8 cellular contexts compared by ENCODE assay signal in the genomic region with DNA sequence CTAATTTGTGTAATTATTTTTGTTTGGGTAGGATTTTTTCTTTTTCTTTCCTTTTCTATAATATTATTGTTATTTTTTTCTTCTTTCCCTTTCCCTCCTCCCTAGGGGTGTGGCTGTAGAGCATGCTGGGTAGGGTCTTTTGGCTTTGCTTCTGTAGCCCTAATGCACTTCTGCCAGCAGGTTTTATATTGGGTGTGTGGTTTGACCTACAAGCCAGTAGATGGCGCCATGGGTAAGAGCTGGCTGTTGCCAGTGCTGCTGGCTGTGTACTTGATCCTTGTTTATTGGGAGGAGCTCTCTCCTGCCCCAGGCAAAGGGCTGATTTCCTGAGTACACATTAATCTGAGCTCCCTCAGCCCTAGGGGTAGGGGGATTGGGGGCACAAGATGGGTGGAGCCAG.
DNase-seq lines count a peak whose midpoint lies in the region; ATAC-seq and TF ChIP-seq lines count a peak whose summit lies in the region.
"Not testable (repeated sequence)": the region's sequence is repeated elsewhere in the genome, so short reads cannot be mapped to it uniquely, and the experiment has no call there.

No MANE protein-coding gene starts in this region.

- not testable (repeated sequence) for H3K4me3 ChIP-seq in IMR-90 (ENCODE audit: insufficient read depth, low read depth, low read length)
- H3K4me3 ChIP-seq in dorsolateral prefrontal cortex: peak overlapping the region in 18 of 59 donors; percentile 4 to 38 (median 26)

- not testable (repeated sequence) for H3K9me1 ChIP-seq in IMR-90 (ENCODE audit: insufficient read depth, low read length)

- TF ChIP-seq RAD21 in IMR-90 (IDR thresholded peaks at IDR 0.05; ENCODE audit: low read length): peak; percentile 41

- intact Hi-C loops in IMR-90 (cut with micrococcal nuclease): loop anchor here (1.0 kb wide), 2 partner anchors 91 to 148 kb away; no protein-coding TSS in a partner anchor
- intact Hi-C loops in activated CD4-positive, alpha-beta T cell treated with anti-CD3 and anti-CD28 coated beads, Interleukin-2, amount 10 ng/mL, durations not matched to agents 24 days and 14 days (cut with micrococcal nuclease): loop anchor here (2.0 kb wide), 2 partner anchors 90 to 148 kb away; no protein-coding TSS in a partner anchor
- intact Hi-C loops in dorsolateral prefrontal cortex (cut with DNase I): not testable (repeated sequence)

- not testable (repeated sequence) for H3K27ac ChIP-seq in 22Rv1; IMR-90 (ENCODE audit: insufficient read depth, low read length); dorsolateral prefrontal cortex

- H4K20me1 ChIP-seq in IMR-90 (ENCODE audit: insufficient read depth, low read length): not testable (repeated sequence)

- H2BK15ac ChIP-seq in IMR-90 (ENCODE audit: low read depth, low read length): not testable (repeated sequence)

- not testable (repeated sequence) for H2AK5ac ChIP-seq in IMR-90 (ENCODE audit: low read depth, low read length)

- H3K4me2 ChIP-seq in IMR-90 (ENCODE audit: low read depth, low read length): not testable (repeated sequence)

- H3K27me3 ChIP-seq in IMR-90 (ENCODE audit: control insufficient read depth, insufficient read depth, low read length); dorsolateral prefrontal cortex: not testable (repeated sequence)

- H2BK120ac ChIP-seq in IMR-90 (ENCODE audit: low read depth, low read length): not testable (repeated sequence)

- peaks cover 17% of the 10 kb centered on the region for H3K4me1 Mint-ChIP-seq in activated CD4-positive, alpha-beta T cell treated with anti-CD3 and anti-CD28 coated beads, Interleukin-2, amount 10 ng/mL, durations not matched to agents 24 days and 14 days
- H3K4me1 Mint-ChIP-seq in osteocyte (ENCODE audit: unreplicated experiment): not testable (repeated sequence)

- not testable (repeated sequence) for H3K14ac ChIP-seq in IMR-90 (replicated peaks; ENCODE audit: low read depth, low read length)

- not testable (repeated sequence) for H4K91ac ChIP-seq in IMR-90 (ENCODE audit: insufficient read depth, low read depth, low read length)

- dilution Hi-C loops in IMR-90 (cut with HindIII; ENCODE audit: low sequenced_read_pairs, unreplicated experiment): not testable (repeated sequence)

- H2AK9ac ChIP-seq in IMR-90 (replicated peaks; ENCODE audit: low read depth, low read length, poor library complexity): not testable (repeated sequence)

- not testable (repeated sequence) for H3K23ac ChIP-seq in IMR-90 (ENCODE audit: low read depth, low read length)

- H3K4ac ChIP-seq in IMR-90 (ENCODE audit: low read depth, low read length): not testable (repeated sequence)

- H4K5ac ChIP-seq in IMR-90 (ENCODE audit: low read depth, low read length): not testable (repeated sequence)

- H3K9ac ChIP-seq in IMR-90 (ENCODE audit: low read depth, low read length): not testable (repeated sequence)

- TF ChIP-seq CTCF in 22Rv1 (IDR thresholded peaks at IDR 0.05): peak; percentile 55
- peak; percentile 49 for TF ChIP-seq CTCF in IMR-90 (conservative IDR thresholded peaks at IDR 0.05; ENCODE audit: low read depth, low read length)
- TF ChIP-seq CTCF in dorsolateral prefrontal cortex (IDR thresholded peaks at IDR 0.05 in 54 of 56, conservative IDR thresholded peaks at IDR 0.05 in 2 of 56; ENCODE audit: low read depth in 1 of 56, partially characterized antibody in 56 of 56): peak in 53 of 56 donors; percentile 16 to 68 (median 50)
- TF ChIP-seq CTCF in osteocyte (IDR thresholded peaks at IDR 0.05): peak; percentile 56

- not testable (repeated sequence) for H3K18ac ChIP-seq in IMR-90 (ENCODE audit: low read depth, low read length)

- in situ Hi-C loops in IMR-90 (cut with MboI; ENCODE audit: low sequenced_read_pairs): not testable (repeated sequence)

- not testable (repeated sequence) for H3K4me3 Mint-ChIP-seq in activated CD4-positive, alpha-beta T cell treated with anti-CD3 and anti-CD28 coated beads, Interleukin-2, amount 10 ng/mL, durations not matched to agents 24 days and 14 days; osteocyte (ENCODE audit: unreplicated experiment)

- H3K9me3 ChIP-seq in IMR-90 (ENCODE audit: control insufficient read depth, insufficient read depth, low read length): not testable (repeated sequence)

- POLR2A ChIA-PET in IMR-90 (lab: Charles Lee; ENCODE audit: unreplicated experiment): not testable (repeated sequence)

- not testable (repeated sequence) for H2AFZ ChIP-seq in IMR-90 (replicated peaks; ENCODE audit: low read length, poor library complexity)

- not testable (repeated sequence) for BruUV-seq in IMR-90 (replicated peaks; lab: Mats Ljungman, UMichigan)

- not testable (repeated sequence) for H3K4me1 ChIP-seq in IMR-90 (ENCODE audit: control insufficient read depth, insufficient read depth, low read length)

- H3K27ac Mint-ChIP-seq in activated CD4-positive, alpha-beta T cell treated with anti-CD3 and anti-CD28 coated beads, Interleukin-2, amount 10 ng/mL, durations not matched to agents 24 days and 14 days; osteocyte (ENCODE audit: unreplicated experiment): not testable (repeated sequence)

- not testable (repeated sequence) for H2BK20ac ChIP-seq in IMR-90 (ENCODE audit: low read depth, low read length)

- WGBS in IMR-90 (ENCODE audit: extremely low coverage in 2 of 2, insufficient read length in 1 of 2), 2 experiments: no CpG with 5 or more reads among the region's 1 CpG

- H3K27me3 Mint-ChIP-seq in activated CD4-positive, alpha-beta T cell treated with anti-CD3 and anti-CD28 coated beads, Interleukin-2, amount 10 ng/mL, durations not matched to agents 24 days and 14 days: peaks cover 17% of the 10 kb centered on the region
- H3K27me3 Mint-ChIP-seq in osteocyte (ENCODE audit: unreplicated experiment): peaks cover 33% of the 10 kb centered on the region

- H4K8ac ChIP-seq in IMR-90 (ENCODE audit: low read depth in 2 of 2, low read length in 2 of 2): not testable (repeated sequence)

- not testable (repeated sequence) for TF ChIP-seq POLR2A in IMR-90 (IDR thresholded peaks at IDR 0.05; ENCODE audit: low read depth, low read length)

- not testable (repeated sequence) for H3K36me3 ChIP-seq in IMR-90 (ENCODE audit: control insufficient read depth, insufficient read depth, low read length)

- peaks cover 10% of the 10 kb centered on the region for H3K9me3 Mint-ChIP-seq in activated CD4-positive, alpha-beta T cell treated with anti-CD3 and anti-CD28 coated beads, Interleukin-2, amount 10 ng/mL, durations not matched to agents 24 days and 14 days
- H3K9me3 Mint-ChIP-seq in osteocyte (ENCODE audit: unreplicated experiment): not testable (repeated sequence)

- not testable (repeated sequence) for H3K79me1 ChIP-seq in IMR-90 (ENCODE audit: low read depth in 1 of 2, low read length in 2 of 2)

- CTCF ChIA-PET in IMR-90 (lab: Yijun Ruan, JAX): not testable (repeated sequence)

- not testable (repeated sequence) for H2BK5ac ChIP-seq in IMR-90 (ENCODE audit: low read depth, low read length, poor library complexity, severe bottlenecking)

- DNase-seq in EL: peak; percentile 40
- DNase-seq in IMR-90: peak; percentile 7
- DNase-seq in NCI-H748 treated with DMSO at 0.1 percent for 48 hours (lab: John Stamatoyannopoulos, UW): peak; percentile 41
- peak; percentile 69 for DNase-seq in activated CD4-positive, alpha-beta T cell treated with anti-CD3 and anti-CD28 coated beads, Interleukin-2, amount 10 ng/mL, durations not matched to agents 24 days and 14 days
- peak in 1 of 10 donors; percentile 13 for DNase-seq in dorsolateral prefrontal cortex
- peak; percentile 5 for DNase-seq in iPS DF 19.7 (ENCODE audit: low read depth, low spot score)
- DNase-seq in osteocyte (ENCODE audit: extremely low spot score, unreplicated experiment): not testable (repeated sequence)

- not testable (repeated sequence) for ATAC-seq in IMR-90 (ENCODE audit: low read depth)

- H3K36me3 Mint-ChIP-seq in activated CD4-positive, alpha-beta T cell treated with anti-CD3 and anti-CD28 coated beads, Interleukin-2, amount 10 ng/mL, durations not matched to agents 24 days and 14 days (ENCODE audit: low read depth); osteocyte (ENCODE audit: unreplicated experiment): not testable (repeated sequence)

- not testable (repeated sequence) for H3K56ac ChIP-seq in IMR-90 (ENCODE audit: extremely low read depth, insufficient read depth, low read length)

TF ChIP-seq in IMR-90, 13 proteins besides CTCF, POLR2A, EP300 and RAD21:
- peak; percentile 31; the same call in 1 of the 2 replicates for TF ChIP-seq SMC3 (IDR thresholded peaks at IDR 0.05; ENCODE audit: low read depth, low read length)
